ENCODE assay signal across 14 cellular contexts in genomic region chr17:13599808-13600398, GRCh38. TPM values are rescaled to one million over a fixed set of nuclear protein-coding genes. Genes with fewer than 3 reads are reported as not detected.
DNase-seq lines count a peak whose midpoint lies in the region; ATAC-seq, FAIRE-seq and TF ChIP-seq lines count a peak whose summit lies in the region.
"Had no signal": no experiment of that assay in that cellular context is flagged by ENCODE, and none has a peak within 500 bp of the region (broad histone marks: within the 10 kb centered on the region; RNA-seq: fewer than 3 reads in every experiment).

No MANE protein-coding gene starts in this region.

- peak overlapping the region; percentile 75 to 97 for H3K9ac ChIP-seq in K562 (ENCODE audit: insufficient read depth in 1 of 2, low read depth in 2 of 2, low read length in 2 of 2)
- H3K9ac ChIP-seq: KMS-11 had no signal

- peak overlapping the region in 7 of 10 donors; percentile 37 to 59 (median 51) for H3K4me3 ChIP-seq in heart right ventricle
- H3K4me3 ChIP-seq in K562 = peak overlapping the region; percentile 58
- peak overlapping the region; percentile 56 for H3K4me3 ChIP-seq in kidney epithelial cell (ENCODE audit: low read depth, low read length)
- peak overlapping the region; percentile 56 to 69 for H3K4me3 ChIP-seq in testis

- H3K27ac ChIP-seq in heart right ventricle (no peak overlapping the region), K562 (ENCODE audit: extremely low read depth, low read depth, low read length) (peak overlapping the region; percentile 55; the same call in 2 of the 3 replicates), testis (peak overlapping the region; percentile 21 to 65)
- H3K27ac ChIP-seq: KMS-11 had no signal

- DNase-seq in heart right ventricle = no peak
- no peak for DNase-seq in left ventricle myocardium superior
- DNase-seq in K562 (ENCODE audit: extremely low read depth in 1 of 4, low spot score in 3 of 4) = no peak
- DNase-seq in kidney epithelial cell (ENCODE audit: low read depth) = no peak
- DNase-seq in testis = no peak
- DNase-seq in HK-2 (ENCODE audit: unreplicated experiment) = no peak
- DNase-seq in mucosa of gallbladder (ENCODE audit: low spot score) = no peak
- DNase-seq: activated CD8-positive, alpha-beta memory T cell treated with anti-CD3 and anti-CD28 coated beads, Interleukin-2, amount 50 U/mL, for 4 hours; left colon; NCI-H510A; stimulated activated CD4-positive, alpha-beta T cell treated with anti-CD3 and anti-CD28 coated beads, Interleukin-12 subunit alpha, Interleukin-12 subunit beta, amount 100 ng/mL, for 4 hours; stimulated activated naive CD4-positive, alpha-beta T cell treated with Interleukin-2 at 50 U/mL for 16 hours had no signal

- in situ Hi-C loops in K562 (cut with MboI) = no loop called here

- TF ChIP-seq EP300 in K562 (IDR thresholded peaks at IDR 0.05; ENCODE audit: low read length) = no peak

- no peaks in the 10 kb centered on the region for H3K9me1 ChIP-seq in K562 (ENCODE audit: control insufficient read depth, insufficient read depth, low read length)

- no peak for ATAC-seq in heart right ventricle
- no peak for ATAC-seq in left ventricle myocardium superior
- no peak for ATAC-seq in K562
- no peak for ATAC-seq in HG02610 (IDR thresholded peaks at IDR 0.05; ENCODE audit: unreplicated experiment)
- ATAC-seq: left colon had no signal

- TF ChIP-seq POLR2A in K562 (conservative IDR thresholded peaks at IDR 0.05) (no peak), testis (IDR thresholded peaks at IDR 0.05) (no peak)

- H3K4me1 ChIP-seq in heart right ventricle (peaks cover 0 to 27% (median 18%) of the 10 kb centered on the region in 9 donors), K562 (replicated peaks in 1 of 2; ENCODE audit: control insufficient read depth in 2 of 2, insufficient read depth in 2 of 2, low read length in 2 of 2) (peaks cover 15 to 22% of the 10 kb centered on the region in 2 experiments; a peak in 4 of 5 replicates), testis (no peaks in the 10 kb centered on the region)

- H3K9me3 ChIP-seq in heart right ventricle (no peaks in the 10 kb centered on the region), K562 (replicated peaks; ENCODE audit: control insufficient read depth, insufficient read depth, low read depth, low read length) (no peaks in the 10 kb centered on the region), testis (no peaks in the 10 kb centered on the region)

- H3K79me2 ChIP-seq in K562 (ENCODE audit: control insufficient read depth, insufficient read depth, low read length) = peaks cover 67% of the 10 kb centered on the region

- TSS peak; percentile 36 for BruUV-seq in K562 (replicated peaks; lab: Mats Ljungman, UMichigan)

- H3K36me3 ChIP-seq in heart right ventricle (no peaks in the 10 kb centered on the region), K562 (ENCODE audit: control insufficient read depth, insufficient read depth, low read length) (peaks cover 2% of the 10 kb centered on the region; the same call in 1 of the 3 replicates), kidney epithelial cell (ENCODE audit: control insufficient read depth, insufficient read depth, low read length) (no peaks in the 10 kb centered on the region), testis (ENCODE audit: low read depth, missing control alignments) (no peaks in the 10 kb centered on the region)

- FAIRE-seq in K562 (lab: Jason Lieb, UNC) = no peak

- POLR2A ChIA-PET in K562 (lab: Yijun Ruan, JAX) = no interaction called here

- WGBS in heart right ventricle, 2 donors = 62 to 80% methylated on average over 4 of the region's 4 CpGs
- WGBS in K562 (ENCODE audit: insufficient coverage, low coverage, missing lambda C conversion rate) = 5% methylated on average over 4 of the region's 4 CpGs
- WGBS in testis, 2 donors = 40 to 46% methylated on average over 4 of the region's 4 CpGs

- peak overlapping the region; percentile 82 for H3K4me2 ChIP-seq in K562 (ENCODE audit: insufficient read depth, low read length)
- H3K4me2 ChIP-seq: KMS-11 had no signal

- intact Hi-C loops in heart right ventricle (cut with DNase I) = loop anchor here (5.0 to 10.0 kb wide), 8 partner anchors 263 to 1575 kb away; partner anchors contain the start of genes HS3ST3B1 (in 6 of the 10) and COX10 (in 2 of the 10)
- intact Hi-C loops in left ventricle myocardium superior (cut with micrococcal nuclease) = loop anchor here (5.0 kb wide), 2 partner anchors 702 to 1327 kb away; partner anchors contain the start of gene HS3ST3B1
- intact Hi-C loops in K562 (cut with micrococcal nuclease) = loop anchor here (5.0 kb wide), 2 partner anchors 88 to 707 kb away; no protein-coding TSS in a partner anchor
- intact Hi-C loops in testis (cut with DNase I; ENCODE audit: low total_unique reads) = loop anchor here (10.0 kb wide), 1 partner anchor 705 kb away; the partner anchor contains the start of gene HS3ST3B1

- H3K27me3 ChIP-seq in heart right ventricle = peaks cover 0 to 76% (median 54%) of the 10 kb centered on the region in 7 donors
- H3K27me3 ChIP-seq in K562 (ENCODE audit: control insufficient read depth in 2 of 2, insufficient read depth in 2 of 2, low read length in 2 of 2) = no peaks in the 10 kb centered on the region
- H3K27me3 ChIP-seq in kidney epithelial cell (ENCODE audit: control insufficient read depth, insufficient read depth, low read length) = no peaks in the 10 kb centered on the region
- H3K27me3 ChIP-seq in testis = no peaks in the 10 kb centered on the region

- TF ChIP-seq CTCF in heart right ventricle (IDR thresholded peaks at IDR 0.05) (no peak), K562 (IDR thresholded peaks at IDR 0.05 in 2 of 3, conservative IDR thresholded peaks at IDR 0.05 in 1 of 3; ENCODE audit: insufficient read depth in 2 of 3, low read depth in 1 of 3, low read length in 3 of 3) (no peak), kidney epithelial cell (IDR thresholded peaks at IDR 0.05; ENCODE audit: insufficient read depth, low read length, poor library complexity, severe bottlenecking) (no peak), testis (IDR thresholded peaks at IDR 0.05) (no peak)

- TF ChIP-seq RAD21 in K562 (CRISPR knock-in tag; conservative IDR thresholded peaks at IDR 0.05 in 1 of 2, IDR thresholded peaks at IDR 0.05 in 1 of 2) = no peak

- CTCF ChIA-PET in K562 (lab: Yijun Ruan, JAX; ENCODE audit: low intra/inter-chr PET ratio) = no interaction called here

- no peaks in the 10 kb centered on the region for H4K20me1 ChIP-seq in K562 (replicated peaks; ENCODE audit: control insufficient read depth, insufficient read depth, low read length)

- H2AFZ ChIP-seq in K562 (ENCODE audit: low read depth, low read length) = 0 out of 2 replicates have a peak overlapping the region, but pooled peaks have one; percentile 8

TF ChIP-seq in K562, 482 proteins besides CTCF, POLR2A, EP300 and RAD21:
- no peak for TF ChIP-seq GMEB1 (CRISPR knock-in tag; IDR thresholded peaks at IDR 0.05)
- peak; percentile 12 for TF ChIP-seq SAP30 (IDR thresholded peaks at IDR 0.05; ENCODE audit: borderline replicate concordance, insufficient read depth, low read depth, low read length, poor library complexity, severe bottlenecking)
- TF ChIP-seq POLR2H (tag; IDR thresholded peaks at IDR 0.05; ENCODE audit: low read depth) = 0 out of 2 replicates have a peak, but pooled peaks have one; percentile 5

RNA-seq across cellular contexts. Expression of gene HS3ST3A1, which starts 1.8 kb away (rescaled TPM):
- total RNA-seq in heart right ventricle = 1 to 10 TPM in 6 of 10 donors, under 1 TPM in 4; 0.12 to 4.1 (median 1.8) TPM
- 1 to 10 TPM in 1 of 2 donors, not detected in 1; 1.0 TPM for polyA plus RNA-seq in heart right ventricle
- 0.57 TPM for total RNA-seq in left ventricle myocardium superior
- 3.4 and 11.5 TPM in 2 replicates for total RNA-seq in K562 (2011; cell fraction: chromatin; rRNA removed; ENCODE audit: low replicate concordance)
- total RNA-seq in K562 (2011; cell fraction: nucleolus; rRNA removed) = 17.2 and 19.7 TPM in 2 replicates
- 7.4 and 8.5 TPM in 2 replicates for total RNA-seq in K562 (2011; cell fraction: nucleoplasm; rRNA removed)
- 14.8 and 18.5 TPM in 2 replicates for total RNA-seq in K562 (2014; rRNA removed)
- total RNA-seq in K562 (2014; rRNA removed; fragmentation: Illumina TruSeq; extraction: Trizol) = 1.2 and 1.5 TPM in 2 replicates
- 8.0 and 8.1 TPM in 2 replicates for total RNA-seq in K562 (2015; rRNA removed; fragmentation: Illumina TruSeq; extraction: Trizol)
- total RNA-seq in K562 (2021) = 11.7 and 12.0 TPM in 2 replicates
- 2.3 TPM in 2 replicates for polyA plus RNA-seq in K562 (2011; rRNA removed)
- 5.0 and 13.1 TPM in 2 replicates for polyA plus RNA-seq in K562 (2011; cell fraction: cytosol; rRNA removed)
- 2.2 and 4.5 TPM in 2 replicates for polyA plus RNA-seq in K562 (2011; cell fraction: nucleus; rRNA removed)
- polyA plus RNA-seq in K562 (2012) = 5.5 and 6.8 TPM in 2 replicates
- 1.7 and 9.6 TPM in 2 replicates for polyA plus RNA-seq in K562 (2014; fragmentation: Illumina TruSeq; extraction: Trizol)
- under 1 TPM; 0.25 to 0.39 TPM for polyA plus RNA-seq in K562 (2014; fragmentation: Nextera tagmentation; extraction: Ambion mirVana)
- polyA plus RNA-seq in K562 (2014; rRNA removed) = 6.6 and 9.1 TPM in 2 replicates
- 0.33 and 1.4 TPM in 2 replicates for polyA minus RNA-seq in K562 (2011; rRNA and poly(A)+ RNA removed)
- polyA minus RNA-seq in K562 (2011; cell fraction: cytosol; rRNA and poly(A)+ RNA removed) = 11.8 and 18.3 TPM in 2 replicates
- 10.0 and 15.2 TPM in 2 replicates for polyA minus RNA-seq in K562 (2011; cell fraction: nucleus; rRNA and poly(A)+ RNA removed)
- 37.5 and 38.4 TPM in 2 replicates for total RNA-seq in kidney epithelial cell
- 1 to 10 TPM; 5.8 to 5.9 TPM for total RNA-seq in testis
- 3.9 TPM for polyA plus RNA-seq in testis (ENCODE audit: insufficient read depth, low read depth, low replicate concordance)
- 0.49 TPM for total RNA-seq in mucosa of gallbladder

Comparison
In these comparisons a context has a peak if more than half of its experiments do, and no peak if none do; other contexts are left out.
1. H3K27ac ChIP-seq: peak in K562 (single experiment) and testis (2 of 2); none in heart right ventricle (0 of 10).
2. Peak in every context shown above with its lines, with median percentiles within 50 percentile points of each other: H3K4me3 ChIP-seq.